ENCODE assay signal across 8 cellular contexts in genomic region chr3:99895706-99896441, GRCh38.
DNase-seq lines count a peak whose midpoint lies in the region; ATAC-seq and TF ChIP-seq lines count a peak whose summit lies in the region.

No MANE protein-coding gene starts in this region.

- intact Hi-C loops in Caco-2 (cut with micrococcal nuclease; ENCODE audit: unreplicated experiment), result loop anchor here (1.0 kb wide), 4 partner anchors 20 to 138 kb away; no protein-coding TSS in a partner anchor

- H3K18ac ChIP-seq in mesenchymal stem cell (ENCODE audit: low read depth in 1 of 2, low read length in 2 of 2), result peak overlapping the region in 1 of 2 experiments; percentile 91

- H3K4me3 ChIP-seq in Caco-2 (ENCODE audit: low read depth, low read length), result no peak overlapping the region
- peak overlapping the region in 1 of 2 experiments; percentile 20 for H3K4me3 ChIP-seq in mesenchymal stem cell (ENCODE audit: insufficient read depth in 1 of 2, low read depth in 1 of 2, low read length in 2 of 2)

- H3K9me3 Mint-ChIP-seq in Caco-2 (ENCODE audit: unreplicated experiment), result no peaks in the 10 kb centered on the region

- no peaks in the 10 kb centered on the region for H3K27me3 Mint-ChIP-seq in Caco-2 (ENCODE audit: insufficient read depth, unreplicated experiment)

- no peaks in the 10 kb centered on the region for H3K36me3 Mint-ChIP-seq in Caco-2 (ENCODE audit: insufficient read depth, unreplicated experiment)

- peak overlapping the region; percentile 89 for H3K27ac Mint-ChIP-seq in Caco-2 (ENCODE audit: unreplicated experiment)

- H3K9ac ChIP-seq in mesenchymal stem cell (ENCODE audit: low read length), result peak overlapping the region; percentile 74

- H3K36me3 ChIP-seq in Caco-2 (ENCODE audit: control insufficient read depth, insufficient read depth, low read length) (no peaks in the 10 kb centered on the region), mesenchymal stem cell (ENCODE audit: control insufficient read depth in 1 of 2, insufficient read depth in 2 of 2, low read depth in 1 of 2, low read length in 2 of 2) (no peaks in the 10 kb centered on the region)

- H2AFZ ChIP-seq in mesenchymal stem cell (ENCODE audit: low read depth, low read length), result no peak overlapping the region

- no peak for TF ChIP-seq CTCF in Caco-2 (IDR thresholded peaks at IDR 0.05; ENCODE audit: insufficient read depth in 1 of 2, low read depth in 1 of 2, low read length in 1 of 2, severe bottlenecking in 1 of 2, unreplicated experiment in 1 of 2)

- H3K4ac ChIP-seq in mesenchymal stem cell (ENCODE audit: low read depth in 1 of 2, low read length in 2 of 2), result no peak overlapping the region

- no peak overlapping the region for H3K4me2 ChIP-seq in mesenchymal stem cell (ENCODE audit: low read length, poor library complexity, severe bottlenecking)

- no peak overlapping the region for H2BK120ac ChIP-seq in mesenchymal stem cell (ENCODE audit: low read depth, low read length)

- no peak for ATAC-seq in HG02884 (IDR thresholded peaks at IDR 0.05; ENCODE audit: unreplicated experiment)

- peaks cover 3% of the 10 kb centered on the region for H3K79me1 ChIP-seq in mesenchymal stem cell (replicated peaks; ENCODE audit: low read length, poor library complexity, severe bottlenecking)

- no peak overlapping the region for H2AK5ac ChIP-seq in mesenchymal stem cell (ENCODE audit: low read length, severe bottlenecking)

- in situ Hi-C loops in G401 (cut with HindIII; ENCODE audit: low sequenced_read_pairs), result no loop called here

- POLR2A ChIA-PET in Caco-2 (lab: Charles Lee), result no interaction called here

- WGBS in mesenchymal stem cell, result 0% methylated on average over 1 of the region's 2 CpGs

- CTCF ChIA-PET in Caco-2 (lab: Charles Lee), result no interaction called here

- DNase-seq in Caco-2 (peak; percentile 52 to 66), LoVo (ENCODE audit: low spot score) (peak; percentile 64), astrocyte of the hippocampus (ENCODE audit: low read depth, low spot score) (peak; percentile 76), mesenchymal stem cell (peak; percentile 92), medulla oblongata (ENCODE audit: extremely low spot score) (no peak), NCI-H187 (lab: John Stamatoyannopoulos, UW) (no peak), G401 (ENCODE audit: low spot score) (no peak)

- H2BK5ac ChIP-seq in mesenchymal stem cell (ENCODE audit: low read depth, low read length, poor library complexity, severe bottlenecking), result no peak overlapping the region

- peak overlapping the region in 1 of 2 experiments; percentile 89 for H2BK12ac ChIP-seq in mesenchymal stem cell (ENCODE audit: low read length in 2 of 2)

- no peak overlapping the region for H2BK15ac ChIP-seq in mesenchymal stem cell (ENCODE audit: low read depth, poor library complexity, severe bottlenecking)

- peaks cover 20% of the 10 kb centered on the region for H3K4me1 Mint-ChIP-seq in Caco-2 (ENCODE audit: low read depth, unreplicated experiment)

- H3K27me3 ChIP-seq in Caco-2 (replicated peaks; ENCODE audit: control insufficient read depth, insufficient read depth, low read length) (no peaks in the 10 kb centered on the region), mesenchymal stem cell (ENCODE audit: control insufficient read depth in 1 of 2, insufficient read depth in 1 of 2, low read length in 2 of 2) (no peaks in the 10 kb centered on the region)

- BruUV-seq in Caco-2 (replicated peaks; lab: Mats Ljungman, UMichigan), result no TSS peak

- peak overlapping the region; percentile 89 for H3K27ac ChIP-seq in mesenchymal stem cell (ENCODE audit: low read length, poor library complexity, severe bottlenecking)

- peak overlapping the region; percentile 42 for H3K4me3 Mint-ChIP-seq in Caco-2 (ENCODE audit: unreplicated experiment)

- H3K9me3 ChIP-seq in Caco-2, result no peaks in the 10 kb centered on the region
- H3K9me3 ChIP-seq in mesenchymal stem cell (ENCODE audit: control insufficient read depth, low read length), result no peaks in the 10 kb centered on the region

- no peak overlapping the region for H3K23ac ChIP-seq in mesenchymal stem cell (ENCODE audit: low read length in 2 of 2)

- peaks cover 38% of the 10 kb centered on the region for H3K4me1 ChIP-seq in Caco-2
- peaks cover 2% of the 10 kb centered on the region for H3K4me1 ChIP-seq in mesenchymal stem cell (ENCODE audit: control insufficient read depth, insufficient read depth, low read depth, low read length)

- H4K91ac ChIP-seq in mesenchymal stem cell (ENCODE audit: low read length), result no peak overlapping the region

- no peak overlapping the region for H3K14ac ChIP-seq in mesenchymal stem cell (ENCODE audit: low read length in 2 of 2)

- H4K8ac ChIP-seq in mesenchymal stem cell (ENCODE audit: low read length), result no peak overlapping the region

Comparison
In these comparisons a context has a peak if more than half of its experiments do, and no peak if none do; other contexts are left out.
1. DNase-seq: peak in Caco-2 (2 of 2), LoVo (single experiment), astrocyte of the hippocampus (single experiment) and mesenchymal stem cell (single experiment); none in medulla oblongata (single experiment), NCI-H187 (0 of 2) and G401 (single experiment).